ENCODE assay signal across 8 cellular contexts in the genomic region with DNA sequence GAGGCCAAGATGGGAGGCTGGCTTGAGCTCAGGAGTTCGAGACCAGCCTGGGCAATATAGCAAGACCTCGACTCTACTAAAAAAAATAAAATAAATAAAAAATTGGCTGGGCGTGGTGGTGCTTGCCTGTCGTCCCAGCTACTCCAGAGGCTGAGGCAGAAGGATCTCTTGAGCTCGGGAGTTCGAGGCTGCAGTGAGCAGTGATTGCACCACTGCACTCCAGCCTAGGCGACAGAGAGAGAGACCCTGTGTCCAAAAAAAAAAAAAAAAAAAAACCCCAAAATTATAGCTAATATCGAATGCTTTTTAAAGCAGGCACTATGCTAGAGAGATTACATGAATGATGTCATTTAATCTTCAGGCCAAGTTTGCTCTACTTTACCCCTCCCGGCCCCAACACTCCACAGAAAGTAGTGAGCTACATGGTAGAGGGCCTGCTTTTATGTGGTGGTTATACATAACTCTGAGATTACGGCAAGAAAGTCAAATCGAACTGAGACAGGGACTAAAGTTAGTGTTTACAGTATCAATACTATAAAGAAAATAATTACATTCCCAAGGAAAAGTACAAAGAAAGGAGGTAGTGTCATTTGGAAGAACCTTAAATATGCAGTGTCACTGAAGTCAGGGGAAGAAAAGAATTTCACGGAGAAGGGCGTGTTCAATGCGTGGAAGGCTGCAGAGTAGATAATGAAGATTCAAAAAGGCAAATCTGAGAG. TPM values are rescaled to one million over a fixed set of nuclear protein-coding genes. Genes with fewer than 3 reads are reported as not detected.
DNase-seq lines count a peak whose midpoint lies in the region; ATAC-seq and TF ChIP-seq lines count a peak whose summit lies in the region.

No MANE protein-coding gene starts in this region.

- H3K27ac ChIP-seq in heart left ventricle (peak overlapping the region in 10 of 12 donors; percentile 81 to 98 (median 90)), adrenal gland (peak overlapping the region; percentile 66 to 98 (median 95)), upper lobe of right lung (peak overlapping the region; percentile 98)

- peaks cover 0 to 40% (median 23%) of the 10 kb centered on the region in 12 donors for H3K4me1 ChIP-seq in heart left ventricle
- peaks cover 0 to 36% of the 10 kb centered on the region in 2 donors for H3K4me1 ChIP-seq in adrenal gland (replicated peaks in 1 of 2)
- H3K4me1 ChIP-seq in upper lobe of right lung = peaks cover 24% of the 10 kb centered on the region

- TF ChIP-seq CTCF in heart left ventricle (IDR thresholded peaks at IDR 0.05) (no peak), adrenal gland (IDR thresholded peaks at IDR 0.05) (no peak), lower leg skin (IDR thresholded peaks at IDR 0.05) (no peak), upper lobe of right lung (IDR thresholded peaks at IDR 0.05) (no peak)

- WGBS in heart left ventricle, 4 donors = 47 to 50% (median 47%) methylated on average over 14 of the region's 14 CpGs
- WGBS in adrenal gland, 4 donors = 40 to 48% (median 44%) methylated on average over 14 of the region's 14 CpGs
- 32 to 35% methylated on average over 14 of the region's 14 CpGs for WGBS in lower leg skin, 2 donors

- no peak for TF ChIP-seq POLR2A in heart left ventricle (IDR thresholded peaks at IDR 0.05)
- TF ChIP-seq POLR2A in adrenal gland (IDR thresholded peaks at IDR 0.05) = no peak
- no peak for TF ChIP-seq POLR2A in lower leg skin (IDR thresholded peaks at IDR 0.05)

- ATAC-seq in heart left ventricle (no peak), upper lobe of right lung (no peak), GM19328 (IDR thresholded peaks at IDR 0.05; ENCODE audit: unreplicated experiment) (no peak), HG02884 (IDR thresholded peaks at IDR 0.05; ENCODE audit: unreplicated experiment) (no peak), HG03159 (IDR thresholded peaks at IDR 0.05; ENCODE audit: unreplicated experiment) (no peak)

- H3K36me3 ChIP-seq in heart left ventricle = peaks cover 0 to 40% (median 10%) of the 10 kb centered on the region in 9 donors
- no peaks in the 10 kb centered on the region for H3K36me3 ChIP-seq in adrenal gland (replicated peaks in 1 of 2)
- peaks cover 24% of the 10 kb centered on the region for H3K36me3 ChIP-seq in upper lobe of right lung

- no peaks in the 10 kb centered on the region for H3K9me3 ChIP-seq in heart left ventricle
- H3K9me3 ChIP-seq in adrenal gland (replicated peaks in 1 of 3) = no peaks in the 10 kb centered on the region
- no peaks in the 10 kb centered on the region for H3K9me3 ChIP-seq in upper lobe of right lung

- no peak for DNase-seq in heart left ventricle
- no peak for DNase-seq in cardiac septum (ENCODE audit: low spot score)
- no peak for DNase-seq in adrenal gland
- no peak for DNase-seq in lower leg skin (ENCODE audit: low spot score in 2 of 2)
- no peak for DNase-seq in upper lobe of right lung

- H3K4me3 ChIP-seq in heart left ventricle (peak overlapping the region; percentile 77 to 100 (median 90)), adrenal gland (peak overlapping the region; percentile 68 to 97 (median 92)), lower leg skin (ENCODE audit: low read depth, poor library complexity, severe bottlenecking) (peak overlapping the region; percentile 96), upper lobe of right lung (peak overlapping the region; percentile 98)

- intact Hi-C loops in heart left ventricle (cut with DNase I) (loop anchor here in 6 of 10 donors (2.0 to 10.0 kb wide), 7 partner anchors 270 to 492 kb away; partner anchors contain the start of genes NEO1 (in 2 of the 6) and ARIH1 (in 1 of the 6)), cardiac septum (cut with DNase I) (loop anchor here (5.0 kb wide), 1 partner anchor 270 kb away; the partner anchor contains the start of gene NEO1), adrenal gland (cut with DNase I) (loop anchor here in 1 of 2 donors (10.0 kb wide), 1 partner anchor 302 kb away; no protein-coding TSS in a partner anchor), lower leg skin (cut with DNase I; ENCODE audit: low total_unique reads) (no loop called here), upper lobe of right lung (cut with DNase I) (no loop called here)

- H3K27me3 ChIP-seq in heart left ventricle = no peaks in the 10 kb centered on the region
- no peaks in the 10 kb centered on the region for H3K27me3 ChIP-seq in adrenal gland
- no peaks in the 10 kb centered on the region for H3K27me3 ChIP-seq in upper lobe of right lung

RNA-seq across cellular contexts. Expression of gene ADPGK, which starts 1.1 kb away (rescaled TPM):
- total RNA-seq in heart left ventricle (10 to 100 TPM in 5 of 9 donors, 1 to 10 TPM in 4; 7.1 to 31.7 (median 10.4) TPM), cardiac septum (11.1 TPM), adrenal gland (10 to 100 TPM; 27.7 to 97.1 (median 41.7) TPM), lower leg skin (10 to 100 TPM; 31.1 to 83.1 (median 43.1) TPM), upper lobe of right lung (74.2 TPM)
- polyA plus RNA-seq in heart left ventricle (10 to 100 TPM in 1 of 2 donors, 1 to 10 TPM in 1; 9.1 to 14.3 TPM), adrenal gland (10 to 100 TPM; 44.7 to 62.0 (median 56.4) TPM)

Comparison
In these comparisons a context has a peak if more than half of its experiments do, and no peak if none do; other contexts are left out.
1. intact Hi-C loops: an anchor here in heart left ventricle (2.0 to 10.0 kb wide) and cardiac septum (5.0 kb wide); none called in lower leg skin and upper lobe of right lung.